Comparison of ENCODE assay signal across 28 cellular contexts in genomic region chr9:112537561-112537960, GRCh38.
"Had no signal": no experiment of that assay in that cellular context is flagged by ENCODE, and none has a peak within 500 bp of the region (broad histone marks: within the 10 kb centered on the region; RNA-seq: fewer than 3 reads in every experiment).

No MANE protein-coding gene starts in this region.

- H3K4me1 ChIP-seq: upper lobe of right lung had no signal

- H3K4me3 ChIP-seq: stomach, suprapubic skin, testis, thoracic aorta, thyroid gland, tibial artery, tibial nerve, transverse colon, upper lobe of left lung, upper lobe of right lung, uterus, vagina had no signal

- H3K4me1 Mint-ChIP-seq: stimulated activated effector memory CD8-positive, alpha-beta T cell treated with anti-CD3 and anti-CD28 coated beads, Interleukin-12 subunit alpha, Interleukin-12 subunit beta, amount 100 ng/mL, for 72 hours; stimulated activated memory B cell treated with anti-CD40 and anti-IgM and Interleukin-4, amounts not matched to agents 10 μg/mL and 1 μg/mL and 100 μg/mL, for 72 hours had no signal

- H3K27ac ChIP-seq: stomach, suprapubic skin, testis, thoracic aorta, thyroid gland, tibial artery, tibial nerve, transverse colon, upper lobe of left lung, upper lobe of right lung, uterus, vagina had no signal

- DNase-seq: stimulated activated CD4-positive, alpha-beta T cell treated with anti-CD3 and anti-CD28 coated beads, Interleukin-2, amount 100 ng/mL, for 48 hours; stimulated activated CD4-positive, alpha-beta T cell treated with anti-CD3 and anti-CD28 coated beads, Interleukin-4, amount 100 ng/mL, for 1 hour; stimulated activated CD4-positive, alpha-beta T cell treated with anti-CD3 and anti-CD28 coated beads, Interleukin-4, amount 100 ng/mL, for 24 hours; stimulated activated CD4-positive, alpha-beta T cell treated with anti-CD3 and anti-CD28 coated beads, Interleukin-4, amount 100 ng/mL, for 4 hours; stimulated activated CD8-positive, alpha-beta memory T cell treated with anti-CD3 and anti-CD28 coated beads, Interleukin-4, amount 100 ng/mL, for 48 hours; stimulated activated naive B cell treated with anti-CD40 and anti-IgM and Interleukin-4, amounts not matched to agents 10 μg/mL and 1 μg/mL and 100 μg/mL, for 72 hours; stimulated activated naive CD4-positive, alpha-beta T cell; stimulated activated naive CD4-positive, alpha-beta T cell treated with Interleukin-2 at 50 U/mL for 16 hours; stimulated activated naive CD8-positive, alpha-beta T cell treated with anti-CD3 and anti-CD28 coated beads, Interleukin-15, amount 100 ng/mL, for 72 hours; stimulated activated naive CD8-positive, alpha-beta T cell treated with anti-CD3 and anti-CD28 coated beads, Interleukin-15, Interleukin-2, amounts not matched to agents 100 U/mL and 50 U/mL, for 24 hours; stomach; substantia nigra; testis; thyroid gland; tibial artery; transverse colon; upper lobe of left lung; upper lobe of right lung; uterus had no signal

- H3K9me3 ChIP-seq: stomach, suprapubic skin, testis, thoracic aorta, thyroid gland, tibial artery, tibial nerve, transverse colon, upper lobe of left lung, upper lobe of right lung, uterus, vagina had no signal

- H3K27ac Mint-ChIP-seq: stimulated activated effector memory CD8-positive, alpha-beta T cell treated with anti-CD3 and anti-CD28 coated beads, Interleukin-12 subunit alpha, Interleukin-12 subunit beta, amount 100 ng/mL, for 72 hours; stimulated activated memory B cell treated with anti-CD40 and anti-IgM and Interleukin-4, amounts not matched to agents 10 μg/mL and 1 μg/mL and 100 μg/mL, for 72 hours; stimulated activated naive B cell treated with anti-CD40 and anti-IgM and Interleukin-4, amounts not matched to agents 10 μg/mL and 1 μg/mL and 100 μg/mL, for 72 hours; stimulated activated naive CD8-positive, alpha-beta T cell treated with anti-CD3 and anti-CD28 coated beads, Interleukin-15, amount 100 ng/mL, for 72 hours; stimulated activated naive CD8-positive, alpha-beta T cell treated with anti-CD3 and anti-CD28 coated beads, Interleukin-15, Interleukin-2, amounts not matched to agents 100 ng/mL and 50 ng/mL, for 24 hours; type B pancreatic cell had no signal

- H3K27me3 Mint-ChIP-seq: stimulated activated memory B cell treated with anti-CD40 and anti-IgM and Interleukin-4, amounts not matched to agents 10 μg/mL and 1 μg/mL and 100 μg/mL, for 72 hours; stimulated activated naive B cell treated with anti-CD40 and anti-IgM and Interleukin-4, amounts not matched to agents 10 μg/mL and 1 μg/mL and 100 μg/mL, for 72 hours; stimulated activated naive CD8-positive, alpha-beta T cell treated with anti-CD3 and anti-CD28 coated beads, Interleukin-15, amount 100 ng/mL, for 72 hours; stimulated activated naive CD8-positive, alpha-beta T cell treated with anti-CD3 and anti-CD28 coated beads, Interleukin-15, Interleukin-2, amounts not matched to agents 100 ng/mL and 50 ng/mL, for 24 hours; type B pancreatic cell had no signal

- FAIRE-seq: urothelium cell line had no signal

- H3K9me3 Mint-ChIP-seq: stimulated activated effector memory CD8-positive, alpha-beta T cell treated with anti-CD3 and anti-CD28 coated beads, Interleukin-12 subunit alpha, Interleukin-12 subunit beta, amount 100 ng/mL, for 72 hours; stimulated activated memory B cell treated with anti-CD40 and anti-IgM and Interleukin-4, amounts not matched to agents 10 μg/mL and 1 μg/mL and 100 μg/mL, for 72 hours; stimulated activated naive B cell treated with anti-CD40 and anti-IgM and Interleukin-4, amounts not matched to agents 10 μg/mL and 1 μg/mL and 100 μg/mL, for 72 hours; stimulated activated naive CD8-positive, alpha-beta T cell treated with anti-CD3 and anti-CD28 coated beads, Interleukin-15, amount 100 ng/mL, for 72 hours; stimulated activated naive CD8-positive, alpha-beta T cell treated with anti-CD3 and anti-CD28 coated beads, Interleukin-15, Interleukin-2, amounts not matched to agents 100 ng/mL and 50 ng/mL, for 24 hours; type B pancreatic cell had no signal

- H3K27me3 ChIP-seq: stomach, suprapubic skin, testis, thyroid gland, tibial artery, tibial nerve, transverse colon, upper lobe of left lung, upper lobe of right lung, uterus, vagina had no signal

- H3K36me3 ChIP-seq: stomach, suprapubic skin, thoracic aorta, thyroid gland, tibial artery, tibial nerve, transverse colon, upper lobe of left lung, upper lobe of right lung, uterus, vagina had no signal

- H3K4me3 Mint-ChIP-seq: stimulated activated effector memory CD8-positive, alpha-beta T cell treated with anti-CD3 and anti-CD28 coated beads, Interleukin-12 subunit alpha, Interleukin-12 subunit beta, amount 100 ng/mL, for 72 hours; stimulated activated memory B cell treated with anti-CD40 and anti-IgM and Interleukin-4, amounts not matched to agents 10 μg/mL and 1 μg/mL and 100 μg/mL, for 72 hours; stimulated activated naive B cell treated with anti-CD40 and anti-IgM and Interleukin-4, amounts not matched to agents 10 μg/mL and 1 μg/mL and 100 μg/mL, for 72 hours; stimulated activated naive CD8-positive, alpha-beta T cell treated with anti-CD3 and anti-CD28 coated beads, Interleukin-15, amount 100 ng/mL, for 72 hours; stimulated activated naive CD8-positive, alpha-beta T cell treated with anti-CD3 and anti-CD28 coated beads, Interleukin-15, Interleukin-2, amounts not matched to agents 100 ng/mL and 50 ng/mL, for 24 hours; type B pancreatic cell had no signal

- ATAC-seq: stimulated activated effector memory CD8-positive, alpha-beta T cell treated with anti-CD3 and anti-CD28 coated beads, Interleukin-12 subunit alpha, Interleukin-12 subunit beta, amount 100 ng/mL, for 72 hours; stimulated activated memory B cell treated with anti-CD40 and anti-IgM and Interleukin-4, amounts not matched to agents 10 μg/mL and 1 μg/mL and 100 μg/mL, for 72 hours; stimulated activated naive B cell treated with anti-CD40 and anti-IgM and Interleukin-4, amounts not matched to agents 10 μg/mL and 1 μg/mL and 100 μg/mL, for 72 hours; stimulated activated naive CD8-positive, alpha-beta T cell treated with anti-CD3 and anti-CD28 coated beads, Interleukin-15, amount 100 ng/mL, for 72 hours; stimulated activated naive CD8-positive, alpha-beta T cell treated with anti-CD3 and anti-CD28 coated beads, Interleukin-15, Interleukin-2, amounts not matched to agents 100 U/mL and 50 U/mL, for 24 hours; upper lobe of right lung had no signal

- H3K36me3 Mint-ChIP-seq: stimulated activated effector memory CD8-positive, alpha-beta T cell treated with anti-CD3 and anti-CD28 coated beads, Interleukin-12 subunit alpha, Interleukin-12 subunit beta, amount 100 ng/mL, for 72 hours had no signal
